In genomic region chr7:41003031-41003925, GRCh38 we compare ENCODE assay signal across 8 cellular contexts.
A peak's percentile ranks its signal among the peaks of the same experiment; 100 is the strongest.
DNase-seq lines count a peak whose midpoint lies in the region; ATAC-seq and TF ChIP-seq lines count a peak whose summit lies in the region.

No MANE protein-coding gene starts in this region.

- peak; percentile 34 for TF ChIP-seq CTCF in natural killer cell (IDR thresholded peaks at IDR 0.05)
- TF ChIP-seq CTCF in foreskin keratinocyte (conservative IDR thresholded peaks at IDR 0.05), result peak; percentile 87
- peak; percentile 78 for TF ChIP-seq CTCF in retinal pigment epithelial cell (conservative IDR thresholded peaks at IDR 0.05; ENCODE audit: low read depth, low read length)

- H3K4me1 ChIP-seq in foreskin keratinocyte, result peaks cover 38% of the 10 kb centered on the region

- H3K36me3 Mint-ChIP-seq in natural killer cell, result no peaks in the 10 kb centered on the region
- H3K36me3 Mint-ChIP-seq in natural killer cell treated with Interleukin-12 subunit alpha and Interleukin-12 subunit beta and Interleukin-15 and Interleukin-18, amount 100 ng/mL, for 72 hours, result no peaks in the 10 kb centered on the region

- H3K4me3 Mint-ChIP-seq in natural killer cell, result no peak overlapping the region
- no peak overlapping the region for H3K4me3 Mint-ChIP-seq in natural killer cell treated with Interleukin-12 subunit alpha and Interleukin-12 subunit beta and Interleukin-15 and Interleukin-18, amount 100 ng/mL, for 72 hours

- no peak for DNase-seq in natural killer cell
- no peak for DNase-seq in natural killer cell treated with Interleukin-12 subunit alpha and Interleukin-12 subunit beta and Interleukin-15 and Interleukin-18, amount 100 ng/mL, for 72 hours (ENCODE audit: low spot score)
- peak; percentile 16 for DNase-seq in SK-N-MC (ENCODE audit: low read depth, low spot score)
- peak; percentile 40 to 80 for DNase-seq in foreskin keratinocyte
- DNase-seq in retinal pigment epithelial cell (ENCODE audit: low read depth), result no peak
- no peak for DNase-seq in dedifferentiated amniotic fluid mesenchymal stem cell (ENCODE audit: extremely low spot score)
- DNase-seq in NCI-H2196 treated with DMSO at 0.1 percent for 48 hours (lab: John Stamatoyannopoulos, UW; ENCODE audit: unreplicated experiment), result no peak

- no peak overlapping the region for H3K4me3 ChIP-seq in SK-N-MC
- H3K4me3 ChIP-seq in retinal pigment epithelial cell (ENCODE audit: low read length), result no peak overlapping the region

- no peaks in the 10 kb centered on the region for H3K9me3 ChIP-seq in SK-N-MC (ENCODE audit: low read depth, low read length)

- H3K27ac Mint-ChIP-seq in natural killer cell, result no peak overlapping the region
- H3K27ac Mint-ChIP-seq in natural killer cell treated with Interleukin-12 subunit alpha and Interleukin-12 subunit beta and Interleukin-15 and Interleukin-18, amount 100 ng/mL, for 72 hours, result no peak overlapping the region

- H3K9me3 Mint-ChIP-seq in natural killer cell, result peaks cover 4 to 7% of the 10 kb centered on the region in 2 donors
- H3K9me3 Mint-ChIP-seq in natural killer cell treated with Interleukin-12 subunit alpha and Interleukin-12 subunit beta and Interleukin-15 and Interleukin-18, amount 100 ng/mL, for 72 hours, result peaks cover 3% of the 10 kb centered on the region

- no peak overlapping the region for H3K9ac ChIP-seq in SK-N-MC (ENCODE audit: insufficient read length)

- H3K27me3 Mint-ChIP-seq in natural killer cell (ENCODE audit: low read depth in 2 of 2), result no peaks in the 10 kb centered on the region
- no peaks in the 10 kb centered on the region for H3K27me3 Mint-ChIP-seq in natural killer cell treated with Interleukin-12 subunit alpha and Interleukin-12 subunit beta and Interleukin-15 and Interleukin-18, amount 100 ng/mL, for 72 hours

- H3K27ac ChIP-seq in SK-N-MC (no peak overlapping the region), foreskin keratinocyte (peak overlapping the region; percentile 92)

- no peaks in the 10 kb centered on the region for H3K36me3 ChIP-seq in SK-N-MC (ENCODE audit: insufficient read depth, low read length)

- H3K4me1 Mint-ChIP-seq in natural killer cell, result no peaks in the 10 kb centered on the region
- H3K4me1 Mint-ChIP-seq in natural killer cell treated with Interleukin-12 subunit alpha and Interleukin-12 subunit beta and Interleukin-15 and Interleukin-18, amount 100 ng/mL, for 72 hours (ENCODE audit: low read depth in 2 of 2), result no peaks in the 10 kb centered on the region

- intact Hi-C loops in natural killer cell (cut with micrococcal nuclease), result no loop called here

- ATAC-seq in natural killer cell (no peak), HG03159 (IDR thresholded peaks at IDR 0.05; ENCODE audit: unreplicated experiment) (peak; percentile 77), foreskin keratinocyte (peak; percentile 30)
- ATAC-seq in natural killer cell treated with Interleukin-12 subunit alpha and Interleukin-12 subunit beta and Interleukin-15 and Interleukin-18, amount 100 ng/mL, for 72 hours, result no peak

- no peaks in the 10 kb centered on the region for H3K27me3 ChIP-seq in foreskin keratinocyte

Comparison
In these comparisons a context has a peak if more than half of its experiments do, and no peak if none do; other contexts are left out.
1. ATAC-seq: peak in HG03159 (single experiment) and foreskin keratinocyte (single experiment); none in natural killer cell (0 of 3) and natural killer cell treated with Interleukin-12 subunit alpha and Interleukin-12 subunit beta and Interleukin-15 and Interleukin-18, amount 100 ng/mL, for 72 hours (0 of 2).
2. DNase-seq: peak in SK-N-MC (single experiment) and foreskin keratinocyte (2 of 2); none in natural killer cell (single experiment), natural killer cell treated with Interleukin-12 subunit alpha and Interleukin-12 subunit beta and Interleukin-15 and Interleukin-18, amount 100 ng/mL, for 72 hours (single experiment), retinal pigment epithelial cell (single experiment), dedifferentiated amniotic fluid mesenchymal stem cell (single experiment) and NCI-H2196 treated with DMSO at 0.1 percent for 48 hours (single experiment).
3. CTCF ChIP-seq: peak in every context shown above with its lines; median percentile 87 in foreskin keratinocyte; 78 in retinal pigment epithelial cell; 34 in natural killer cell.